Comparison of ENCODE assay signal across 8 cellular contexts in genomic region chr7:97179454-97180104, GRCh38.
DNase-seq lines count a peak whose midpoint lies in the region; ATAC-seq and TF ChIP-seq lines count a peak whose summit lies in the region.

No MANE protein-coding gene starts in this region.

- TF ChIP-seq CTCF in RWPE2 (IDR thresholded peaks at IDR 0.05; ENCODE audit: poor library complexity, severe bottlenecking) (peak; percentile 91), astrocyte of the cerebellum (IDR thresholded peaks at IDR 0.05; ENCODE audit: low read depth, low read length, missing control alignments) (peak; percentile 91), hepatocyte (IDR thresholded peaks at IDR 0.05; ENCODE audit: poor library complexity) (peak; percentile 91)

- in situ Hi-C loops in astrocyte of the cerebellum (cut with HindIII; ENCODE audit: low sequenced_read_pairs), result no loop called here

- no peak overlapping the region for H3K4me2 ChIP-seq in hepatocyte

- H3K27ac ChIP-seq in RWPE2 (ENCODE audit: poor library complexity, severe bottlenecking) (no peak overlapping the region), hepatocyte (no peak overlapping the region)

- no peaks in the 10 kb centered on the region for H3K9me2 ChIP-seq in hepatocyte (replicated peaks; ENCODE audit: insufficient read depth)

- H4K20me1 ChIP-seq in hepatocyte (ENCODE audit: insufficient read depth, poor library complexity, severe bottlenecking), result no peaks in the 10 kb centered on the region

- no peaks in the 10 kb centered on the region; the same call in 1 of the 2 replicates for H3K36me3 ChIP-seq in RWPE2 (ENCODE audit: low read depth)
- H3K36me3 ChIP-seq in hepatocyte (replicated peaks; ENCODE audit: insufficient read depth, low read depth), result no peaks in the 10 kb centered on the region

- H3K4me3 ChIP-seq in RWPE2 (ENCODE audit: severe bottlenecking) (no peak overlapping the region), astrocyte of the cerebellum (ENCODE audit: low read depth, low read length) (no peak overlapping the region), hepatocyte (no peak overlapping the region)

- peak; percentile 74 for ATAC-seq in GM21367 (IDR thresholded peaks at IDR 0.05; ENCODE audit: unreplicated experiment)
- peak; percentile 60; the same call in 1 of the 3 replicates for ATAC-seq in RWPE2 (ENCODE audit: low read depth)
- no peak for ATAC-seq in GM19328 (IDR thresholded peaks at IDR 0.05; ENCODE audit: unreplicated experiment)

- H3K4me1 ChIP-seq in RWPE2 (ENCODE audit: insufficient read depth, poor library complexity, severe bottlenecking), result no peaks in the 10 kb centered on the region
- H3K4me1 ChIP-seq in hepatocyte (ENCODE audit: insufficient read depth), result no peaks in the 10 kb centered on the region

- H3K9me3 ChIP-seq in RWPE2 (ENCODE audit: severe bottlenecking), result no peaks in the 10 kb centered on the region
- H3K9me3 ChIP-seq in hepatocyte (ENCODE audit: low read depth), result no peaks in the 10 kb centered on the region

- no peak overlapping the region for H2AFZ ChIP-seq in hepatocyte

- no peaks in the 10 kb centered on the region for H3K79me2 ChIP-seq in hepatocyte

- 15% methylated on average over 2 of the region's 2 CpGs for WGBS in hepatocyte (ENCODE audit: low lambda C conversion rate, missing lambda C conversion rate)

- H3K27me3 ChIP-seq in RWPE2 (ENCODE audit: insufficient read depth, poor library complexity, severe bottlenecking) (no peaks in the 10 kb centered on the region), hepatocyte (no peaks in the 10 kb centered on the region)

- DNase-seq in DMS53 (lab: John Stamatoyannopoulos, UW) (peak; percentile 75), Kasumi-1 (lab: John Stamatoyannopoulos, UW) (peak; percentile 49 to 53), RWPE2 (ENCODE audit: low spot score) (no peak), astrocyte of the cerebellum (ENCODE audit: low read depth) (peak; percentile 49), hepatocyte (ENCODE audit: low spot score) (peak; percentile 79), smooth muscle cell of the brain vasculature (ENCODE audit: low read depth, low spot score) (peak; percentile 41)
